22 cellular contexts compared by ENCODE assay signal in the genomic region with DNA sequence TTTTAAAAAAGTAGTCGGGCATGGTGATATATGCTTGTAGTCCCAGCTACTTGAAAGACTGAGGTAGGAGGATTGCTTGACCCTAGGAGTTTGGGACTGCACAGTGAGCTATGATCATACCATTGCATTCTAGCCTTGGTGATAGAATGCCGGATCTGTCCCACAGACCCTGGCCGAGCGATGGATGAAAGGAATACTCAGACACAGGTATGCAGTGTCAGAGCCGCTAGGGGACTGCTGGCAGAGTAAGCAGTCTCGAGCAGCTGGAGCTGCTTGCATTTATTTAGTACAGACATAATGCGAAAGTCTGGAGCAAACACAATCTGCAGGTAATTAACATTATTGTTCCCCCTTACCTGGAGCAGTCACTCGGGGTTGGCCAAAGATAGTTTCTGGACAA. TPM values are rescaled to one million over a fixed set of nuclear protein-coding genes. Genes with fewer than 3 reads are reported as not detected.
"Had no signal": no experiment of that assay in that cellular context is flagged by ENCODE, and none has a peak within 500 bp of the region (broad histone marks: within the 10 kb centered on the region; RNA-seq: fewer than 3 reads in every experiment).

No MANE protein-coding gene starts in this region.

- ATAC-seq: effector memory CD8-positive, alpha-beta T cell; left cardiac atrium; lower lobe of right lung; natural killer cell had no signal

- H3K27ac ChIP-seq: esophagus squamous epithelium, left ventricle myocardium inferior, lower lobe of right lung, right atrium auricular region had no signal

- H3K27me3 Mint-ChIP-seq: dendritic cell treated with granulocyte-macrophage colony-stimulating factor and Interleukin-4, amounts not matched to agents 40 ng/mL and 50 ng/mL, for 4 days; effector memory CD8-positive, alpha-beta T cell had no signal

- H3K4me1 Mint-ChIP-seq: mesothelial cell of epicardium, natural killer cell, neural crest cell had no signal

- H3K4me3 Mint-ChIP-seq: dendritic cell treated with granulocyte-macrophage colony-stimulating factor and Interleukin-4, amounts not matched to agents 40 ng/mL and 50 ng/mL, for 4 days; effector memory CD8-positive, alpha-beta T cell; immature natural killer cell; memory B cell; mesothelial cell of epicardium; natural killer cell; neural crest cell; type B pancreatic cell had no signal

- H3K27ac Mint-ChIP-seq: dendritic cell treated with granulocyte-macrophage colony-stimulating factor and Interleukin-4, amounts not matched to agents 40 ng/mL and 50 ng/mL, for 4 days; effector memory CD8-positive, alpha-beta T cell; immature natural killer cell; memory B cell; mesothelial cell of epicardium; natural killer cell; type B pancreatic cell had no signal

- H3K9me3 ChIP-seq: esophagus squamous epithelium, left ventricle myocardium inferior, lower lobe of right lung, right atrium auricular region had no signal

- H3K4me1 ChIP-seq: esophagus squamous epithelium, left ventricle myocardium inferior, lower lobe of right lung, right atrium auricular region had no signal

- H3K27me3 ChIP-seq: right atrium auricular region had no signal

- H3K36me3 Mint-ChIP-seq: immature natural killer cell, memory B cell, mesothelial cell of epicardium, natural killer cell, type B pancreatic cell had no signal

- DNase-seq: effector memory CD8-positive, alpha-beta T cell; esophagus squamous epithelium; foreskin fibroblast; immature natural killer cell; kidney; left cardiac atrium; left ventricle myocardium inferior; lower lobe of right lung; natural killer cell; posterior cingulate gyrus; small intestine; stimulated activated CD4-positive, alpha-beta T cell treated with anti-CD3 and anti-CD28 coated beads, Interleukin-12 subunit alpha, Interleukin-12 subunit beta, amount 100 ng/mL, for 4 hours; stimulated activated naive CD4-positive, alpha-beta T cell treated with Interleukin-2 at 50 U/mL for 16 hours had no signal

- H3K36me3 ChIP-seq: esophagus squamous epithelium, left ventricle myocardium inferior, lower lobe of right lung, right atrium auricular region had no signal

- H3K4me3 ChIP-seq: esophagus squamous epithelium, left ventricle myocardium inferior, lower lobe of right lung, right atrium auricular region had no signal

- H3K9me3 Mint-ChIP-seq: dendritic cell treated with granulocyte-macrophage colony-stimulating factor and Interleukin-4, amounts not matched to agents 40 ng/mL and 50 ng/mL, for 4 days; effector memory CD8-positive, alpha-beta T cell; immature natural killer cell; mesothelial cell of epicardium; natural killer cell; neural crest cell; type B pancreatic cell had no signal

RNA-seq across cellular contexts. Expression of a gene that starts 18.6 kb away (rescaled TPM):
- total RNA-seq: epithelial cell of proximal tubule, esophagus squamous epithelium, kidney, left ventricle myocardium inferior, mesothelial cell of epicardium, natural killer cell, neural crest cell, osteocyte had no signal
- polyA plus RNA-seq: immature natural killer cell had no signal

RNA-seq across cellular contexts. Expression of a gene that starts 53.4 kb away (rescaled TPM):
- total RNA-seq: mesothelial cell of epicardium, myocyte, neural crest cell, osteocyte had no signal
- polyA plus RNA-seq: immature natural killer cell had no signal
